ENCODE assay signal across 27 cellular contexts in genomic region chr5:77707786-77708185, GRCh38.
DNase-seq lines count a peak whose midpoint lies in the region; ATAC-seq, FAIRE-seq and TF ChIP-seq lines count a peak whose summit lies in the region.
"Had no signal": no experiment of that assay in that cellular context is flagged by ENCODE, and none has a peak within 500 bp of the region (broad histone marks: within the 10 kb centered on the region; RNA-seq: fewer than 3 reads in every experiment).

No MANE protein-coding gene starts in this region.

- no peak overlapping the region for H3K27ac ChIP-seq in mammary epithelial cell (ENCODE audit: insufficient read depth, low read depth, low read length)
- H3K27ac ChIP-seq in astrocyte (ENCODE audit: low read depth, low read length): no peak overlapping the region
- H3K27ac ChIP-seq: 22Rv1, BLaER1, SJSA1 had no signal

- H3K4me1 Mint-ChIP-seq in MCF 10A (ENCODE audit: insufficient read depth, unreplicated experiment) (peaks cover 6% of the 10 kb centered on the region), astrocyte (ENCODE audit: low read depth, unreplicated experiment) (peaks cover 3% of the 10 kb centered on the region)

- H3K36me3 ChIP-seq in mammary epithelial cell (ENCODE audit: insufficient read depth, low read length): peaks cover 37% of the 10 kb centered on the region
- H3K36me3 ChIP-seq in astrocyte (ENCODE audit: insufficient read depth, low read length): peaks cover 25% of the 10 kb centered on the region
- H3K36me3 ChIP-seq in kidney epithelial cell (ENCODE audit: control insufficient read depth, insufficient read depth, low read length): peaks cover 1% of the 10 kb centered on the region

- H3K79me2 ChIP-seq in mammary epithelial cell (ENCODE audit: insufficient read depth, low read length) (peaks cover 39% of the 10 kb centered on the region), astrocyte (ENCODE audit: insufficient read depth, low read length) (peaks cover 32% of the 10 kb centered on the region)

- H3K4me1 ChIP-seq in mammary epithelial cell (ENCODE audit: insufficient read depth, low read length) (no peaks in the 10 kb centered on the region), astrocyte (ENCODE audit: insufficient read depth, low read length) (peaks cover 3% of the 10 kb centered on the region)
- H3K4me1 ChIP-seq: HAP-1, SJSA1 had no signal

- TSS peak; percentile 8 for BruUV-seq in MCF 10A (replicated peaks; lab: Mats Ljungman, UMichigan)
- no TSS peak for BruUV-seq in mammary epithelial cell (replicated peaks; lab: Mats Ljungman, UMichigan)

- H3K9me3 Mint-ChIP-seq in MCF 10A (ENCODE audit: unreplicated experiment): no peaks in the 10 kb centered on the region
- H3K9me3 Mint-ChIP-seq in astrocyte (ENCODE audit: unreplicated experiment): no peaks in the 10 kb centered on the region
- H3K9me3 Mint-ChIP-seq: CD4-positive, alpha-beta T cell; IgD-negative memory B cell had no signal

- H2AFZ ChIP-seq in mammary epithelial cell (ENCODE audit: low read depth, low read length) (no peak overlapping the region), astrocyte (ENCODE audit: low read depth, low read length) (no peak overlapping the region)

- dilution Hi-C loops in mammary epithelial cell (cut with HindIII; ENCODE audit: low sequenced_read_pairs): no loop called here

- TF ChIP-seq CTCF in MCF 10A (IDR thresholded peaks at IDR 0.05; ENCODE audit: unreplicated experiment) (no peak), mammary epithelial cell (conservative IDR thresholded peaks at IDR 0.05 in 1 of 2, IDR thresholded peaks at IDR 0.05 in 1 of 2; ENCODE audit: extremely low read depth in 1 of 2, insufficient read depth in 1 of 2, low read depth in 1 of 2, low read length in 2 of 2) (no peak), astrocyte (IDR thresholded peaks at IDR 0.05; ENCODE audit: insufficient read depth, low read depth, low read length) (no peak), kidney epithelial cell (IDR thresholded peaks at IDR 0.05; ENCODE audit: insufficient read depth, low read length, poor library complexity, severe bottlenecking) (no peak)

- H3K9ac ChIP-seq in mammary epithelial cell (ENCODE audit: insufficient read depth, low read length): no peak overlapping the region
- H3K9ac ChIP-seq in astrocyte (ENCODE audit: low read length): no peak overlapping the region
- H3K9ac ChIP-seq: BLaER1 had no signal

- no peaks in the 10 kb centered on the region for H3K27me3 ChIP-seq in mammary epithelial cell (ENCODE audit: insufficient read depth, low read length)
- H3K27me3 ChIP-seq in astrocyte (ENCODE audit: insufficient read depth, low read length): no peaks in the 10 kb centered on the region
- H3K27me3 ChIP-seq in kidney epithelial cell (ENCODE audit: control insufficient read depth, insufficient read depth, low read length): no peaks in the 10 kb centered on the region
- H3K27me3 ChIP-seq: BLaER1, MG63, SJSA1 had no signal

- DNase-seq in MCF 10A (ENCODE audit: unreplicated experiment): no peak
- no peak for DNase-seq in mammary epithelial cell
- peak; percentile 34 for DNase-seq in astrocyte (ENCODE audit: low read depth)
- DNase-seq in kidney epithelial cell (ENCODE audit: low read depth): peak; percentile 28
- no peak for DNase-seq in globus pallidus (ENCODE audit: low spot score)
- no peak for DNase-seq in stimulated activated CD4-positive, alpha-beta T cell treated with anti-CD3 and anti-CD28 coated beads, Interleukin-2, amount 100 ng/mL, for 48 hours
- DNase-seq in stimulated activated naive CD4-positive, alpha-beta T cell treated with Interleukin-2 at 50 U/mL for 16 hours (lab: John Stamatoyannopoulos, UW): no peak
- DNase-seq: ACHN; CD4-positive, alpha-beta T cell; COR-L47; MG63; NCI-H1417; NCI-H1694 treated with DMSO at 0.1 percent for 48 hours; NCI-H2081 treated with DMSO at 0.1 percent for 48 hours; NCI-H446; NCI-H526; OCI-M1 had no signal

- WGBS in mammary epithelial cell (ENCODE audit: low coverage, missing lambda C conversion rate): 95% methylated on average over 2 of the region's 2 CpGs

- intact Hi-C loops in MCF 10A (cut with micrococcal nuclease) (no loop called here), mammary epithelial cell (cut with micrococcal nuclease) (no loop called here)

- H3K9me3 ChIP-seq in mammary epithelial cell (replicated peaks; ENCODE audit: insufficient read depth, low read length): no peaks in the 10 kb centered on the region
- no peaks in the 10 kb centered on the region for H3K9me3 ChIP-seq in astrocyte (ENCODE audit: insufficient read depth, low read depth, low read length)
- H3K9me3 ChIP-seq: BLaER1, HAP-1, MG63, SJSA1 had no signal

- no peak for ATAC-seq in HG02884 (IDR thresholded peaks at IDR 0.05; ENCODE audit: unreplicated experiment)
- ATAC-seq: Right ventricle myocardium inferior had no signal

- FAIRE-seq in astrocyte (lab: Jason Lieb, UNC): no peak
- FAIRE-seq: G401.6, HTR-8/SVneo, RCC 7860 had no signal

- H3K27ac Mint-ChIP-seq in MCF 10A (ENCODE audit: low read depth, unreplicated experiment): no peak overlapping the region
- H3K27ac Mint-ChIP-seq in astrocyte (ENCODE audit: unreplicated experiment): no peak overlapping the region
- H3K27ac Mint-ChIP-seq: CD4-positive, alpha-beta T cell had no signal

- H3K4me3 ChIP-seq in mammary epithelial cell (replicated peaks in 1 of 3; ENCODE audit: insufficient read depth in 1 of 3, low read depth in 2 of 3, low read length in 3 of 3) (no peak overlapping the region), astrocyte (ENCODE audit: insufficient read depth, low read depth, low read length) (no peak overlapping the region), kidney epithelial cell (ENCODE audit: low read depth, low read length) (no peak overlapping the region)
- H3K4me3 ChIP-seq: BLaER1, HAP-1, MG63, SJSA1 had no signal

- H4K20me1 ChIP-seq in mammary epithelial cell (ENCODE audit: insufficient read depth, low read length): no peaks in the 10 kb centered on the region
- H4K20me1 ChIP-seq in astrocyte (ENCODE audit: insufficient read depth, low read length): peaks cover 19% of the 10 kb centered on the region

- no peak overlapping the region for H3K4me2 ChIP-seq in mammary epithelial cell (ENCODE audit: insufficient read depth, low read depth, low read length)
- H3K4me2 ChIP-seq in astrocyte (ENCODE audit: low read length): no peak overlapping the region
- H3K4me2 ChIP-seq: BLaER1 had no signal

- CTCF ChIA-PET in MCF 10A (lab: Yijun Ruan, JAX) (no interaction called here), mammary epithelial cell (lab: Charles Lee; ENCODE audit: low non-redundant PET) (no interaction called here)

- in situ Hi-C loops in mammary epithelial cell (cut with MboI; ENCODE audit: low sequenced_read_pairs in 2 of 2): no loop called here

- H3K36me3 Mint-ChIP-seq in MCF 10A (ENCODE audit: insufficient read depth, unreplicated experiment): peaks cover 35% of the 10 kb centered on the region
- H3K36me3 Mint-ChIP-seq in astrocyte (ENCODE audit: low read depth, unreplicated experiment): peaks cover 4% of the 10 kb centered on the region

- POLR2A ChIA-PET in MCF 10A (lab: Yijun Ruan, JAX): interaction anchor here (1.1 kb wide), 1 partner anchor 8 kb away, joined by 3 read pairs; no protein-coding TSS in a partner anchor

- no peak overlapping the region for H3K4me3 Mint-ChIP-seq in MCF 10A (ENCODE audit: unreplicated experiment)
- no peak overlapping the region for H3K4me3 Mint-ChIP-seq in astrocyte (ENCODE audit: unreplicated experiment)
- H3K4me3 Mint-ChIP-seq: CD4-positive, alpha-beta T cell; IgD-negative memory B cell had no signal

- no peaks in the 10 kb centered on the region for H3K27me3 Mint-ChIP-seq in MCF 10A (ENCODE audit: insufficient read depth, unreplicated experiment)
- H3K27me3 Mint-ChIP-seq in astrocyte (ENCODE audit: low read depth, unreplicated experiment): no peaks in the 10 kb centered on the region
- H3K27me3 Mint-ChIP-seq: CD4-positive, alpha-beta T cell; IgD-negative memory B cell had no signal

Comparison
In these comparisons a context has a peak if more than half of its experiments do, and no peak if none do; other contexts are left out.
1. DNase-seq: peak in astrocyte (single experiment) and kidney epithelial cell (single experiment); none in MCF 10A (single experiment), mammary epithelial cell (single experiment), globus pallidus (single experiment), stimulated activated CD4-positive, alpha-beta T cell treated with anti-CD3 and anti-CD28 coated beads, Interleukin-2, amount 100 ng/mL, for 48 hours (0 of 2) and stimulated activated naive CD4-positive, alpha-beta T cell treated with Interleukin-2 at 50 U/mL for 16 hours (single experiment).